25 cellular contexts compared by ENCODE assay signal in the genomic region with DNA sequence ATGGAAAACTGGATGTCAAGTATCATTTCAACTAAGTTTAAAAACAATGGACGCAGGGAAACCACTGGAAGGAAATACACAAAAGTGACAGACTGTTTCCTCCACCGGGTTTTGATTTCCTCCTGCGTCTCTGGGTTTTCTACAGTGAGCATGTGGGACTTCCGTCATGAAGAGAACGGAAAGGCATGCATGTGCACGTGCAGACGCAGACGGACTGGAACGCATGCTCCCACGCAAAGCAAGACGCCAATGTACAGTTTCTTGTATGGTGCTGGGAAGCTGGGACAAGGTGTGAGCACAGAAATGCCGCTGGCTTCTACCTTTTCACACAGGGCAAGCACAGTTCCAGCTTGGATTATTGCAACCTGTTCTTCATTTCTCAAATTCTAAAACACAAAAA. TPM values are rescaled to one million over a fixed set of nuclear protein-coding genes. Genes with fewer than 3 reads are reported as not detected.
A peak's percentile ranks its signal among the peaks of the same experiment; 100 is the strongest.
DNase-seq lines count a peak whose midpoint lies in the region; ATAC-seq, FAIRE-seq and TF ChIP-seq lines count a peak whose summit lies in the region.
"Had no signal": no experiment of that assay in that cellular context is flagged by ENCODE, and none has a peak within 500 bp of the region (broad histone marks: within the 10 kb centered on the region; RNA-seq: fewer than 3 reads in every experiment).

No MANE protein-coding gene starts in this region.

- H3K79me2 ChIP-seq in K562 (ENCODE audit: control insufficient read depth, insufficient read depth, low read length) = no peaks in the 10 kb centered on the region

- no peaks in the 10 kb centered on the region for H4K20me1 ChIP-seq in BLaER1
- H4K20me1 ChIP-seq in BLaER1 treated with 17β-estradiol and CSF1 and Interleukin-3, amounts not matched to agents 10 nM and 100 nM = no peaks in the 10 kb centered on the region
- H4K20me1 ChIP-seq in K562 (replicated peaks; ENCODE audit: control insufficient read depth, insufficient read depth, low read length) = no peaks in the 10 kb centered on the region

- no peak for TF ChIP-seq POLR2A in K562 (conservative IDR thresholded peaks at IDR 0.05)
- no peak for TF ChIP-seq POLR2A in transverse colon (IDR thresholded peaks at IDR 0.05)

- H2BK5ac ChIP-seq in neuronal stem cell (ENCODE audit: low read length) = no peak overlapping the region

- H4K91ac ChIP-seq in neuronal stem cell (ENCODE audit: low read depth, low read length, poor library complexity) = no peak overlapping the region

- no peak for ATAC-seq in K562
- no peak for ATAC-seq in GM18861 (IDR thresholded peaks at IDR 0.05; ENCODE audit: unreplicated experiment)

- peak overlapping the region; percentile 70 for H3K4me2 ChIP-seq in BLaER1
- peak overlapping the region in 9 of 11 experiments; percentile 17 to 70 (median 50); a peak in 17 of 22 replicates for H3K4me2 ChIP-seq in BLaER1 treated with 17β-estradiol and CSF1 and Interleukin-3, amounts not matched to agents 10 nM and 100 nM
- H3K4me2 ChIP-seq in K562 (ENCODE audit: insufficient read depth, low read length) = no peak overlapping the region
- H3K4me2 ChIP-seq in neuronal stem cell (ENCODE audit: insufficient read depth, low read length, poor library complexity, severe bottlenecking) = no peak overlapping the region

- in situ Hi-C loops in K562 (cut with MboI) (no loop called here), transverse colon (cut with MboI; ENCODE audit: low pct_ligation_motif_present in 1 of 4, low pct_unique_long_range_greater_than_20kb in 1 of 4, low sequenced_read_pairs in 3 of 4) (no loop called here)

- peaks cover 11% of the 10 kb centered on the region for H3K9me3 ChIP-seq in BLaER1
- peaks cover 0 to 10% (median 5%) of the 10 kb centered on the region in 11 experiments; a peak in 6 of 22 replicates for H3K9me3 ChIP-seq in BLaER1 treated with 17β-estradiol and CSF1 and Interleukin-3, amounts not matched to agents 10 nM and 100 nM (replicated peaks in 1 of 11)
- no peaks in the 10 kb centered on the region for H3K9me3 ChIP-seq in K562 (replicated peaks; ENCODE audit: control insufficient read depth, insufficient read depth, low read depth, low read length)
- H3K9me3 ChIP-seq in neuronal stem cell (replicated peaks in 1 of 2; ENCODE audit: control insufficient read depth in 2 of 2, insufficient read depth in 1 of 2, low read depth in 1 of 2, low read length in 2 of 2) = peaks cover 0 to 1% of the 10 kb centered on the region in 2 donors
- no peaks in the 10 kb centered on the region for H3K9me3 ChIP-seq in transverse colon
- H3K9me3 ChIP-seq: BE2C, Caco-2 had no signal

- BruUV-seq in K562 (replicated peaks; lab: Mats Ljungman, UMichigan) = no TSS peak

- no peak overlapping the region for H3K23ac ChIP-seq in neuronal stem cell (ENCODE audit: low read depth, low read length, poor library complexity)

- CTCF ChIA-PET in K562 (lab: Yijun Ruan, JAX; ENCODE audit: low intra/inter-chr PET ratio) = no interaction called here

- no peak overlapping the region for H2AK5ac ChIP-seq in neuronal stem cell (ENCODE audit: low read depth, low read length)

- FAIRE-seq in K562 (lab: Jason Lieb, UNC) = no peak
- FAIRE-seq: A204.1, D721Med, G401.6, GM12891 had no signal

- peak overlapping the region; percentile 50 for H3K18ac ChIP-seq in neuronal stem cell (ENCODE audit: low read length)

- no peak overlapping the region for H4K8ac ChIP-seq in neuronal stem cell (ENCODE audit: low read depth, low read length)

- H3K4me1 ChIP-seq in BLaER1 = peaks cover 54% of the 10 kb centered on the region
- H3K4me1 ChIP-seq in BLaER1 treated with 17β-estradiol and CSF1 and Interleukin-3, amounts not matched to agents 10 nM and 100 nM = peaks cover 0 to 43% (median 32%) of the 10 kb centered on the region in 10 experiments; a peak in 17 of 20 replicates
- H3K4me1 ChIP-seq in K562 (replicated peaks in 1 of 2; ENCODE audit: control insufficient read depth in 2 of 2, insufficient read depth in 2 of 2, low read length in 2 of 2) = no peaks in the 10 kb centered on the region
- H3K4me1 ChIP-seq in neuronal stem cell (ENCODE audit: control insufficient read depth in 2 of 2, insufficient read depth in 1 of 2, low read depth in 1 of 2, low read length in 2 of 2) = peaks cover 0 to 2% of the 10 kb centered on the region in 2 donors
- no peaks in the 10 kb centered on the region for H3K4me1 ChIP-seq in transverse colon
- H3K4me1 ChIP-seq: BE2C, Caco-2 had no signal

- no peak overlapping the region for H3K4ac ChIP-seq in neuronal stem cell (ENCODE audit: low read length)

- H2BK120ac ChIP-seq in neuronal stem cell (ENCODE audit: low read depth, low read length) = no peak overlapping the region

- no peak for DNase-seq in K562 (ENCODE audit: extremely low read depth in 1 of 4, low spot score in 3 of 4)
- no peak for DNase-seq in neuronal stem cell (ENCODE audit: low spot score)
- no peak for DNase-seq in NCI-H1930 (lab: John Stamatoyannopoulos, UW)
- DNase-seq in COR-L47 (lab: John Stamatoyannopoulos, UW) = no peak
- no peak for DNase-seq in transverse colon
- DNase-seq: 8988T; ACHN; BE2C; C1 segment of cervical spinal cord; Caco-2; Calu3; CD4-positive, alpha-beta memory T cell; CD8-positive, alpha-beta memory T cell; DMS79 treated with DMSO at 0.1 percent for 48 hours; GF-D8 had no signal

- TF ChIP-seq EP300 in K562 (IDR thresholded peaks at IDR 0.05; ENCODE audit: low read length) (no peak), transverse colon (IDR thresholded peaks at IDR 0.05; ENCODE audit: low read depth) (no peak)

- no peak overlapping the region for H3K4me3 ChIP-seq in BLaER1
- H3K4me3 ChIP-seq in BLaER1 treated with 17β-estradiol and CSF1 and Interleukin-3, amounts not matched to agents 10 nM and 100 nM = no peak overlapping the region
- H3K4me3 ChIP-seq in K562 = no peak overlapping the region
- H3K4me3 ChIP-seq in neuronal stem cell (ENCODE audit: low read length in 2 of 2) = no peak overlapping the region
- no peak overlapping the region for H3K4me3 ChIP-seq in transverse colon

- H2BK15ac ChIP-seq in neuronal stem cell (ENCODE audit: low read length) = no peak overlapping the region

- H3K27me3 ChIP-seq in BLaER1 (no peaks in the 10 kb centered on the region), K562 (ENCODE audit: control insufficient read depth in 2 of 2, insufficient read depth in 2 of 2, low read length in 2 of 2) (peaks cover 12 to 44% of the 10 kb centered on the region in 2 experiments), neuronal stem cell (ENCODE audit: control insufficient read depth in 3 of 3, insufficient read depth in 3 of 3, low read depth in 1 of 3, low read length in 3 of 3) (peaks cover 0 to 33% (median 0%) of the 10 kb centered on the region in 3 experiments), transverse colon (no peaks in the 10 kb centered on the region)
- H3K27me3 ChIP-seq in BLaER1 treated with 17β-estradiol and CSF1 and Interleukin-3, amounts not matched to agents 10 nM and 100 nM = no peaks in the 10 kb centered on the region
- H3K27me3 ChIP-seq: BE2C had no signal

- no peak overlapping the region for H3K14ac ChIP-seq in neuronal stem cell (ENCODE audit: low read length)

- no peak overlapping the region for H2BK12ac ChIP-seq in neuronal stem cell (ENCODE audit: low read length)

- no peaks in the 10 kb centered on the region for H3K79me1 ChIP-seq in neuronal stem cell (ENCODE audit: low read depth, low read length)

- intact Hi-C loops in K562 (cut with micrococcal nuclease) (no loop called here), transverse colon (cut with DNase I; ENCODE audit: low total_unique reads) (no loop called here)

- 2% methylated on average over 12 of the region's 12 CpGs for WGBS in K562 (ENCODE audit: insufficient coverage, low coverage, missing lambda C conversion rate)
- WGBS in neuronal stem cell (ENCODE audit: extremely low coverage in 2 of 2, insufficient read length in 2 of 2, insufficient replicate concordance in 1 of 2), 2 donors = no CpG with 5 or more reads among the region's 12 CpGs
- 57 to 79% methylated on average over 7 to 12 of the region's 12 CpGs for WGBS in transverse colon (ENCODE audit: low coverage in 1 of 2), 2 donors

- H3K9me1 ChIP-seq in K562 (ENCODE audit: control insufficient read depth, insufficient read depth, low read length) = no peaks in the 10 kb centered on the region

- H3K9ac ChIP-seq in BLaER1 (no peak overlapping the region), K562 (ENCODE audit: insufficient read depth in 1 of 2, low read depth in 2 of 2, low read length in 2 of 2) (no peak overlapping the region), neuronal stem cell (ENCODE audit: low read depth, low read length, poor library complexity) (peak overlapping the region; percentile 71)
- H3K9ac ChIP-seq in BLaER1 treated with 17β-estradiol and CSF1 and Interleukin-3, amounts not matched to agents 10 nM and 100 nM = no peak overlapping the region

- 0 out of 2 replicates have a peak, but pooled peaks cover 4% of the 10 kb centered on the region for H3K36me3 ChIP-seq in BLaER1
- no peaks in the 10 kb centered on the region for H3K36me3 ChIP-seq in BLaER1 treated with 17β-estradiol and CSF1 and Interleukin-3, amounts not matched to agents 10 nM and 100 nM
- H3K36me3 ChIP-seq in K562 (ENCODE audit: control insufficient read depth, insufficient read depth, low read length) = no peaks in the 10 kb centered on the region
- H3K36me3 ChIP-seq in neuronal stem cell (replicated peaks in 1 of 2; ENCODE audit: control insufficient read depth in 2 of 2, insufficient read depth in 2 of 2, low read length in 2 of 2) = no peaks in the 10 kb centered on the region
- no peaks in the 10 kb centered on the region for H3K36me3 ChIP-seq in transverse colon
- H3K36me3 ChIP-seq: BE2C had no signal

- TF ChIP-seq CTCF in K562 (IDR thresholded peaks at IDR 0.05 in 2 of 3, conservative IDR thresholded peaks at IDR 0.05 in 1 of 3; ENCODE audit: insufficient read depth in 2 of 3, low read depth in 1 of 3, low read length in 3 of 3) = no peak
- TF ChIP-seq CTCF in transverse colon (IDR thresholded peaks at IDR 0.05) = no peak

- H2AFZ ChIP-seq in K562 (ENCODE audit: low read depth, low read length) (no peak overlapping the region), neuronal stem cell (ENCODE audit: low read length) (no peak overlapping the region)

- TF ChIP-seq RAD21 in K562 (CRISPR knock-in tag; conservative IDR thresholded peaks at IDR 0.05 in 1 of 2, IDR thresholded peaks at IDR 0.05 in 1 of 2) = no peak

- POLR2A ChIA-PET in K562 (lab: Yijun Ruan, JAX) = no interaction called here

- H3K27ac ChIP-seq in BLaER1 (no peak overlapping the region), K562 (ENCODE audit: extremely low read depth, low read depth, low read length) (no peak overlapping the region), neuronal stem cell (replicated peaks; ENCODE audit: low read length) (no peak overlapping the region), transverse colon (no peak overlapping the region)
- 0 out of 22 replicates have a peak overlapping the region, but pooled peaks of 3 of the 11 experiments have one; percentile 2 to 23 (median 20) for H3K27ac ChIP-seq in BLaER1 treated with 17β-estradiol and CSF1 and Interleukin-3, amounts not matched to agents 10 nM and 100 nM

RNA-seq across cellular contexts. Expression of gene C4orf50, which starts 30.3 kb away (rescaled TPM):
- total RNA-seq in K562 (2011; cell fraction: chromatin; rRNA removed; ENCODE audit: low replicate concordance) = not detected in 2 replicates
- not detected in 2 replicates for total RNA-seq in K562 (2011; cell fraction: nucleolus; rRNA removed)
- not detected in 2 replicates for total RNA-seq in K562 (2011; cell fraction: nucleoplasm; rRNA removed)
- not detected in 2 replicates for total RNA-seq in K562 (2014; rRNA removed)
- total RNA-seq in K562 (2014; rRNA removed; fragmentation: Illumina TruSeq; extraction: Trizol) = not detected in 2 replicates
- not detected in 2 replicates for total RNA-seq in K562 (2015; rRNA removed; fragmentation: Illumina TruSeq; extraction: Trizol)
- not detected in 2 replicates for total RNA-seq in K562 (2021)
- not detected in 2 replicates for polyA plus RNA-seq in K562 (2011; rRNA removed)
- not detected in 2 replicates for polyA plus RNA-seq in K562 (2011; cell fraction: cytosol; rRNA removed)
- not detected in 2 replicates for polyA plus RNA-seq in K562 (2011; cell fraction: nucleus; rRNA removed)
- polyA plus RNA-seq in K562 (2012) = not detected in 2 replicates
- not detected in 2 replicates for polyA plus RNA-seq in K562 (2014; fragmentation: Illumina TruSeq; extraction: Trizol)
- polyA plus RNA-seq in K562 (2014; fragmentation: Nextera tagmentation; extraction: Ambion mirVana) = not detected
- not detected in 2 replicates for polyA plus RNA-seq in K562 (2014; rRNA removed)
- not detected in 2 replicates for polyA minus RNA-seq in K562 (2011; rRNA and poly(A)+ RNA removed)
- not detected in 2 replicates for polyA minus RNA-seq in K562 (2011; cell fraction: cytosol; rRNA and poly(A)+ RNA removed)
- not detected in 2 replicates for polyA minus RNA-seq in K562 (2011; cell fraction: nucleus; rRNA and poly(A)+ RNA removed)
- polyA plus RNA-seq in neuronal stem cell (2013, experiment 1 of 2) = 0.01 TPM
- polyA plus RNA-seq in neuronal stem cell (2013, experiment 2 of 2) = 0.01 TPM
- 1 to 10 TPM in 1 of 4 donors, under 1 TPM in 2, not detected in 1; 0.14 to 4.9 (median 0.32) TPM for total RNA-seq in transverse colon
- total RNA-seq: A673, Caco-2, Calu3 had no signal
- polyA plus RNA-seq: AG04450, CD14-positive monocyte had no signal

Comparison
In these comparisons a context has a peak if more than half of its experiments do, and no peak if none do; other contexts are left out.
1. H3K4me2 ChIP-seq: peak in BLaER1 (single experiment) and BLaER1 treated with 17β-estradiol and CSF1 and Interleukin-3, amounts not matched to agents 10 nM and 100 nM (9 of 11); none in K562 (single experiment) and neuronal stem cell (single experiment).